Comparison of ENCODE assay signal across 10 cellular contexts in genomic region chr10:100826661-100826982, GRCh38.
A peak's percentile ranks its signal among the peaks of the same experiment; 100 is the strongest.
DNase-seq lines count a peak whose midpoint lies in the region; ATAC-seq and TF ChIP-seq lines count a peak whose summit lies in the region.
"Had no signal": no experiment of that assay in that cellular context is flagged by ENCODE, and none has a peak within 500 bp of the region (broad histone marks: within the 10 kb centered on the region; RNA-seq: fewer than 3 reads in every experiment).

No MANE protein-coding gene starts in this region.

- no peaks in the 10 kb centered on the region for H3K9me3 Mint-ChIP-seq in CD8-positive, alpha-beta T cell
- H3K9me3 Mint-ChIP-seq: neural crest cell had no signal

- H3K9me3 ChIP-seq in CD8-positive, alpha-beta T cell (ENCODE audit: low read length), result no peaks in the 10 kb centered on the region
- no peaks in the 10 kb centered on the region for H3K9me3 ChIP-seq in RWPE2 (ENCODE audit: severe bottlenecking)
- H3K9me3 ChIP-seq in heart right ventricle, result no peaks in the 10 kb centered on the region
- H3K9me3 ChIP-seq in ovary, result no peaks in the 10 kb centered on the region

- peaks cover 72% of the 10 kb centered on the region for H3K27me3 Mint-ChIP-seq in CD8-positive, alpha-beta T cell (ENCODE audit: low read depth)

- H3K4me3 Mint-ChIP-seq in CD8-positive, alpha-beta T cell, result peak overlapping the region; percentile 79

- POLR2A ChIA-PET in CD8-positive, alpha-beta T cell (lab: Charles Lee), result no interaction called here

- H3K36me3 Mint-ChIP-seq in CD8-positive, alpha-beta T cell, result no peaks in the 10 kb centered on the region

- no peak for DNase-seq in CD8-positive, alpha-beta T cell
- DNase-seq in RWPE2 (ENCODE audit: low spot score) (no peak), heart right ventricle (no peak), ovary (no peak), NCI-H446 (lab: John Stamatoyannopoulos, UW) (no peak), posterior cingulate gyrus (no peak), RKO (ENCODE audit: low spot score) (no peak), middle frontal gyrus (ENCODE audit: extremely low spot score, low spot score) (no peak)
- DNase-seq: NCI-H1105 had no signal

- H3K27ac ChIP-seq in CD8-positive, alpha-beta T cell (ENCODE audit: low read depth, low read length), result no peak overlapping the region
- no peak overlapping the region for H3K27ac ChIP-seq in RWPE2 (ENCODE audit: poor library complexity, severe bottlenecking)
- H3K27ac ChIP-seq in heart right ventricle, result peak overlapping the region in 1 of 10 donors; percentile 14
- no peak overlapping the region for H3K27ac ChIP-seq in ovary

- H3K36me3 ChIP-seq in CD8-positive, alpha-beta T cell (ENCODE audit: insufficient read depth, low read length), result no peaks in the 10 kb centered on the region
- no peaks in the 10 kb centered on the region for H3K36me3 ChIP-seq in RWPE2 (ENCODE audit: low read depth)
- H3K36me3 ChIP-seq in heart right ventricle, result no peaks in the 10 kb centered on the region
- no peaks in the 10 kb centered on the region for H3K36me3 ChIP-seq in ovary

- peaks cover 38% of the 10 kb centered on the region for H3K4me1 ChIP-seq in CD8-positive, alpha-beta T cell (ENCODE audit: insufficient read depth, low read length)
- no peaks in the 10 kb centered on the region for H3K4me1 ChIP-seq in RWPE2 (ENCODE audit: insufficient read depth, poor library complexity, severe bottlenecking)
- H3K4me1 ChIP-seq in heart right ventricle, result peaks cover 14 to 43% (median 31%) of the 10 kb centered on the region in 9 donors
- H3K4me1 ChIP-seq in ovary (ENCODE audit: insufficient read depth), result peaks cover 10% of the 10 kb centered on the region

- intact Hi-C loops in CD8-positive, alpha-beta T cell (cut with DNase I, micrococcal nuclease), result loop anchor here in 1 of 2 experiments (5.0 kb wide), 1 partner anchor 264 kb away; no protein-coding TSS in a partner anchor
- intact Hi-C loops in heart right ventricle (cut with DNase I) (no loop called here), ovary (cut with DNase I) (no loop called here), posterior cingulate gyrus (cut with DNase I) (no loop called here)

- peaks cover 25% of the 10 kb centered on the region for H3K4me1 Mint-ChIP-seq in CD8-positive, alpha-beta T cell (ENCODE audit: low read depth)

- TF ChIP-seq EP300 in ovary (IDR thresholded peaks at IDR 0.05), result no peak

- peaks cover 54% of the 10 kb centered on the region for H3K27me3 ChIP-seq in CD8-positive, alpha-beta T cell (ENCODE audit: insufficient read depth, low read length)
- peaks cover 100% of the 10 kb centered on the region for H3K27me3 ChIP-seq in RWPE2 (ENCODE audit: insufficient read depth, poor library complexity, severe bottlenecking)
- H3K27me3 ChIP-seq in heart right ventricle, result peaks cover 40 to 98% (median 97%) of the 10 kb centered on the region in 7 donors
- no peaks in the 10 kb centered on the region for H3K27me3 ChIP-seq in ovary

- WGBS in heart right ventricle, 2 donors, result 2% methylated on average over 41 of the region's 41 CpGs
- 1 to 3% (median 2%) methylated on average over 13 to 41 of the region's 41 CpGs for WGBS in ovary, 3 donors

- ATAC-seq in CD8-positive, alpha-beta T cell, result peak; percentile 15
- no peak for ATAC-seq in RWPE2 (ENCODE audit: low read depth)
- peak in 1 of 8 donors; percentile 27 for ATAC-seq in heart right ventricle

- no peak for TF ChIP-seq CTCF in CD8-positive, alpha-beta T cell (IDR thresholded peaks at IDR 0.05)
- TF ChIP-seq CTCF in RWPE2 (IDR thresholded peaks at IDR 0.05; ENCODE audit: poor library complexity, severe bottlenecking) (no peak), heart right ventricle (IDR thresholded peaks at IDR 0.05) (no peak), ovary (IDR thresholded peaks at IDR 0.05) (no peak)

- H3K27ac Mint-ChIP-seq in CD8-positive, alpha-beta T cell, result no peak overlapping the region

- no peak for TF ChIP-seq POLR2A in ovary (IDR thresholded peaks at IDR 0.05)

- peak overlapping the region; percentile 52 for H3K4me3 ChIP-seq in CD8-positive, alpha-beta T cell (ENCODE audit: low read depth, low read length)
- peak overlapping the region; percentile 22 for H3K4me3 ChIP-seq in RWPE2 (ENCODE audit: severe bottlenecking)
- peak overlapping the region; percentile 14 to 46 (median 39) for H3K4me3 ChIP-seq in heart right ventricle
- H3K4me3 ChIP-seq in ovary, result peak overlapping the region; percentile 17

- CTCF ChIA-PET in CD8-positive, alpha-beta T cell (lab: Charles Lee), result no interaction called here
